18 cellular contexts compared by ENCODE assay signal in the genomic region with DNA sequence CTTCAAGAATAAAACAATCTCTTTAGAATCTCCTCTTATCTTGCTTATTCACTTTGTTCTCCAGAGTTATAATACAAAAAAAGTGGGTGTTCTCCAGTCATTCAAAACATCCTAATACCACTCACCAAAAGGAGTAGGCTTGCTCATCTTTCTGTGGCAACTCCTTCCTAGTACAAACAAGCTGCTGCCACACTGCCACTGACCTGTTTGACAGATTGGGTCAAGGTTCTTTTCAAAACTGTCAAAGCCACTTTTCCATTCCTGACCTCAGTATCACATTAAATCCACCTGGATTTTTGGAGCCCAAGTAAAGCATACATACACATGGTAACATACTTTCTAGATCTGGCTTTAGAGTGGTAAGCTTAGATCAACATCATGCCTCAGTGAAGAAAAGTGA. TPM values are rescaled to one million over a fixed set of nuclear protein-coding genes. Genes with fewer than 3 reads are reported as not detected.
A peak's percentile ranks its signal among the peaks of the same experiment; 100 is the strongest.
DNase-seq lines count a peak whose midpoint lies in the region; ATAC-seq and TF ChIP-seq lines count a peak whose summit lies in the region.
"Had no signal": no experiment of that assay in that cellular context is flagged by ENCODE, and none has a peak within 500 bp of the region (broad histone marks: within the 10 kb centered on the region; RNA-seq: fewer than 3 reads in every experiment).

No MANE protein-coding gene starts in this region.

- DNase-seq in adipocyte (ENCODE audit: low read depth) = peak; percentile 17
- no peak for DNase-seq in left lobe of liver (ENCODE audit: low spot score)
- no peak for DNase-seq in anterior cingulate cortex (lab: John Stamatoyannopoulos, UW)
- DNase-seq in GM13976 (ENCODE audit: low spot score) = no peak
- DNase-seq: 8988T; ACHN; BE2C; C1 segment of cervical spinal cord; CD4-positive, alpha-beta memory T cell; CD4-positive, CD25-positive, alpha-beta regulatory T cell; CD8-positive, alpha-beta memory T cell; COR-L47; DMS79 treated with DMSO at 0.1 percent for 48 hours; GF-D8 had no signal

- no peak for TF ChIP-seq RAD21 in liver (IDR thresholded peaks at IDR 0.05)

- H3K9me3 ChIP-seq in adipocyte (ENCODE audit: control insufficient read depth, low read length) (peaks cover 9% of the 10 kb centered on the region), liver (ENCODE audit: control insufficient read depth in 4 of 4, low read length in 3 of 4) (no peaks in the 10 kb centered on the region)
- H3K9me3 ChIP-seq: BE2C had no signal

- no peak for TF ChIP-seq CTCF in liver (IDR thresholded peaks at IDR 0.05; ENCODE audit: low read depth, low read length, missing input control)
- TF ChIP-seq CTCF in GM13976 (IDR thresholded peaks at IDR 0.05; ENCODE audit: borderline replicate concordance, control extremely low read depth, extremely low read depth, insufficient read depth, missing control alignments) = no peak

- in situ Hi-C loops in GM13976 (cut with MboI; ENCODE audit: low sequenced_read_pairs, unreplicated experiment) = no loop called here

- H3K4me3 ChIP-seq in adipocyte (ENCODE audit: low read length) = no peak overlapping the region
- H3K4me3 ChIP-seq in liver (ENCODE audit: low read depth in 1 of 3, low read length in 3 of 3) = no peak overlapping the region
- H3K4me3 ChIP-seq: BLaER1 had no signal

- ATAC-seq in left lobe of liver (peak; percentile 81), esophagus mucosa (no peak), HG02970 (IDR thresholded peaks at IDR 0.05; ENCODE audit: low FRiP score, unreplicated experiment) (no peak)

- H3K9ac ChIP-seq in adipocyte (ENCODE audit: low read length) (no peak overlapping the region), liver (ENCODE audit: low read depth in 1 of 2, low read length in 2 of 2) (no peak overlapping the region)
- H3K9ac ChIP-seq: BLaER1 had no signal

- H3K36me3 ChIP-seq in adipocyte (ENCODE audit: control insufficient read depth, insufficient read depth, low read length, severe bottlenecking) (peaks cover 54% of the 10 kb centered on the region), liver (ENCODE audit: control insufficient read depth in 4 of 4, insufficient read depth in 3 of 4, low read depth in 1 of 4, low read length in 3 of 4) (no peaks in the 10 kb centered on the region)

- H3K27me3 ChIP-seq in adipocyte (replicated peaks; ENCODE audit: control insufficient read depth, insufficient read depth, low read length) = no peaks in the 10 kb centered on the region
- no peaks in the 10 kb centered on the region for H3K27me3 ChIP-seq in liver (ENCODE audit: control insufficient read depth in 4 of 4, insufficient read depth in 4 of 4, low read length in 3 of 4)
- H3K27me3 ChIP-seq: BE2C, BLaER1 had no signal

- no peak overlapping the region for H3K27ac ChIP-seq in liver (ENCODE audit: low read depth in 1 of 2, low read length in 2 of 2)
- H3K27ac ChIP-seq: BLaER1 had no signal

- H3K4me1 ChIP-seq in adipocyte (ENCODE audit: control insufficient read depth, insufficient read depth, low read length) (peaks cover 21% of the 10 kb centered on the region), liver (ENCODE audit: control insufficient read depth in 4 of 4, insufficient read depth in 4 of 4, low read length in 3 of 4) (peaks cover 0 to 16% (median 9%) of the 10 kb centered on the region in 4 donors)
- H3K4me1 ChIP-seq: BE2C, BLaER1 had no signal

TF ChIP-seq in liver, 16 proteins besides CTCF, POLR2A, EP300 and RAD21:
- TF ChIP-seq, protein P1, sequence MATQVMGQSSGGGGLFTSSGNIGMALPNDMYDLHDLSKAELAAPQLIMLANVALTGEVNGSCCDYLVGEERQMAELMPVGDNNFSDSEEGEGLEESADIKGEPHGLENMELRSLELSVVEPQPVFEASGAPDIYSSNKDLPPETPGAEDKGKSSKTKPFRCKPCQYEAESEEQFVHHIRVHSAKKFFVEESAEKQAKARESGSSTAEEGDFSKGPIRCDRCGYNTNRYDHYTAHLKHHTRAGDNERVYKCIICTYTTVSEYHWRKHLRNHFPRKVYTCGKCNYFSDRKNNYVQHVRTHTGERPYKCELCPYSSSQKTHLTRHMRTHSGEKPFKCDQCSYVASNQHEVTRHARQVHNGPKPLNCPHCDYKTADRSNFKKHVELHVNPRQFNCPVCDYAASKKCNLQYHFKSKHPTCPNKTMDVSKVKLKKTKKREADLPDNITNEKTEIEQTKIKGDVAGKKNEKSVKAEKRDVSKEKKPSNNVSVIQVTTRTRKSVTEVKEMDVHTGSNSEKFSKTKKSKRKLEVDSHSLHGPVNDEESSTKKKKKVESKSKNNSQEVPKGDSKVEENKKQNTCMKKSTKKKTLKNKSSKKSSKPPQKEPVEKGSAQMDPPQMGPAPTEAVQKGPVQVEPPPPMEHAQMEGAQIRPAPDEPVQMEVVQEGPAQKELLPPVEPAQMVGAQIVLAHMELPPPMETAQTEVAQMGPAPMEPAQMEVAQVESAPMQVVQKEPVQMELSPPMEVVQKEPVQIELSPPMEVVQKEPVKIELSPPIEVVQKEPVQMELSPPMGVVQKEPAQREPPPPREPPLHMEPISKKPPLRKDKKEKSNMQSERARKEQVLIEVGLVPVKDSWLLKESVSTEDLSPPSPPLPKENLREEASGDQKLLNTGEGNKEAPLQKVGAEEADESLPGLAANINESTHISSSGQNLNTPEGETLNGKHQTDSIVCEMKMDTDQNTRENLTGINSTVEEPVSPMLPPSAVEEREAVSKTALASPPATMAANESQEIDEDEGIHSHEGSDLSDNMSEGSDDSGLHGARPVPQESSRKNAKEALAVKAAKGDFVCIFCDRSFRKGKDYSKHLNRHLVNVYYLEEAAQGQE (IDR thresholded peaks at IDR 0.05) = no peak
- TF ChIP-seq, protein P2, sequence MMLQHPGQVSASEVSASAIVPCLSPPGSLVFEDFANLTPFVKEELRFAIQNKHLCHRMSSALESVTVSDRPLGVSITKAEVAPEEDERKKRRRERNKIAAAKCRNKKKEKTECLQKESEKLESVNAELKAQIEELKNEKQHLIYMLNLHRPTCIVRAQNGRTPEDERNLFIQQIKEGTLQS (IDR thresholded peaks at IDR 0.05) = no peak
- TF ChIP-seq, protein P3, sequence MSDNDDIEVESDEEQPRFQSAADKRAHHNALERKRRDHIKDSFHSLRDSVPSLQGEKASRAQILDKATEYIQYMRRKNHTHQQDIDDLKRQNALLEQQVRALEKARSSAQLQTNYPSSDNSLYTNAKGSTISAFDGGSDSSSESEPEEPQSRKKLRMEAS (IDR thresholded peaks at IDR 0.05) = no peak
- TF ChIP-seq, protein P4, sequence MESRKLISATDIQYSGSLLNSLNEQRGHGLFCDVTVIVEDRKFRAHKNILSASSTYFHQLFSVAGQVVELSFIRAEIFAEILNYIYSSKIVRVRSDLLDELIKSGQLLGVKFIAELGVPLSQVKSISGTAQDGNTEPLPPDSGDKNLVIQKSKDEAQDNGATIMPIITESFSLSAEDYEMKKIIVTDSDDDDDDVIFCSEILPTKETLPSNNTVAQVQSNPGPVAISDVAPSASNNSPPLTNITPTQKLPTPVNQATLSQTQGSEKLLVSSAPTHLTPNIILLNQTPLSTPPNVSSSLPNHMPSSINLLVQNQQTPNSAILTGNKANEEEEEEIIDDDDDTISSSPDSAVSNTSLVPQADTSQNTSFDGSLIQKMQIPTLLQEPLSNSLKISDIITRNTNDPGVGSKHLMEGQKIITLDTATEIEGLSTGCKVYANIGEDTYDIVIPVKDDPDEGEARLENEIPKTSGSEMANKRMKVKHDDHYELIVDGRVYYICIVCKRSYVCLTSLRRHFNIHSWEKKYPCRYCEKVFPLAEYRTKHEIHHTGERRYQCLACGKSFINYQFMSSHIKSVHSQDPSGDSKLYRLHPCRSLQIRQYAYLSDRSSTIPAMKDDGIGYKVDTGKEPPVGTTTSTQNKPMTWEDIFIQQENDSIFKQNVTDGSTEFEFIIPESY (IDR thresholded peaks at IDR 0.05) = no peak
- no peak for TF ChIP-seq NR2F2 (IDR thresholded peaks at IDR 0.05)
- TF ChIP-seq RXRA (IDR thresholded peaks at IDR 0.05) = peak; percentile 55 to 68
- peak; percentile 57 to 68 for TF ChIP-seq HNF4A (conservative IDR thresholded peaks at IDR 0.05)
- TF ChIP-seq SP1 (IDR thresholded peaks at IDR 0.05) = peak; percentile 37
- TF ChIP-seq JUND (IDR thresholded peaks at IDR 0.05) = peak in 1 of 2 donors; percentile 27

RNA-seq across cellular contexts. Expression of a gene that starts 59.8 kb away (rescaled TPM):
- total RNA-seq in left lobe of liver = 0.98 TPM
- total RNA-seq in liver = 1 to 10 TPM; 3.4 to 4.4 TPM
- polyA plus RNA-seq in liver = under 1 TPM; 0.46 to 0.93 TPM
- total RNA-seq in esophagus mucosa = 12.2 TPM
